ENCODE assay signal across 8 cellular contexts in genomic region chr3:62318365-62318751, GRCh38. TPM values are rescaled to one million over a fixed set of nuclear protein-coding genes. Genes with fewer than 3 reads are reported as not detected.
DNase-seq lines count a peak whose midpoint lies in the region; TF ChIP-seq lines count a peak whose summit lies in the region.

No MANE protein-coding gene starts in this region.

- H3K4me3 ChIP-seq in GM23248 = peak overlapping the region; percentile 81
- H3K4me3 ChIP-seq in hepatocyte = peak overlapping the region; percentile 71
- H3K4me3 ChIP-seq in OCI-LY7 (ENCODE audit: low read depth, low read length, poor library complexity, severe bottlenecking) = no peak overlapping the region

- 29 to 33% methylated on average over 12 of the region's 12 CpGs for WGBS in GM23248 (ENCODE audit: low coverage in 1 of 2, low lambda C conversion rate in 2 of 2, missing lambda C conversion rate in 2 of 2), 2 experiments
- 45% methylated on average over 12 of the region's 12 CpGs for WGBS in hepatocyte (ENCODE audit: low lambda C conversion rate, missing lambda C conversion rate)

- in situ Hi-C loops in GM23248 (cut with MboI) = no loop called here

- H3K36me3 ChIP-seq in GM23248 (ENCODE audit: low read depth) (no peaks in the 10 kb centered on the region), hepatocyte (replicated peaks; ENCODE audit: insufficient read depth, low read depth) (no peaks in the 10 kb centered on the region), OCI-LY7 (ENCODE audit: insufficient read depth, low read length) (no peaks in the 10 kb centered on the region)

- H3K9me2 ChIP-seq in GM23248 (ENCODE audit: insufficient read depth) (peaks cover 6% of the 10 kb centered on the region; the same call in 1 of the 2 replicates), hepatocyte (replicated peaks; ENCODE audit: insufficient read depth) (no peaks in the 10 kb centered on the region), OCI-LY7 (ENCODE audit: insufficient read depth, low read length) (no peaks in the 10 kb centered on the region)

- H3K27me3 ChIP-seq in GM23248 (replicated peaks; ENCODE audit: insufficient read depth) (no peaks in the 10 kb centered on the region), hepatocyte (no peaks in the 10 kb centered on the region)

- H3K79me2 ChIP-seq in GM23248 (ENCODE audit: insufficient read depth) (no peaks in the 10 kb centered on the region), hepatocyte (no peaks in the 10 kb centered on the region), OCI-LY7 (ENCODE audit: insufficient read depth, low read depth, low read length) (no peaks in the 10 kb centered on the region)

- CTCF ChIA-PET in OCI-LY7 (lab: Charles Lee; ENCODE audit: unreplicated experiment) = no interaction called here

- TF ChIP-seq CTCF in VCaP (conservative IDR thresholded peaks at IDR 0.05) (no peak), hepatocyte (IDR thresholded peaks at IDR 0.05; ENCODE audit: poor library complexity) (no peak), OCI-LY7 (conservative IDR thresholded peaks at IDR 0.05; ENCODE audit: low read length) (no peak)

- no peaks in the 10 kb centered on the region for H3F3A ChIP-seq in GM23248 (ENCODE audit: insufficient read depth)

- H2AFZ ChIP-seq in GM23248 (peak overlapping the region; percentile 96), hepatocyte (peak overlapping the region; percentile 98), OCI-LY7 (ENCODE audit: low read length) (no peak overlapping the region)

- peak overlapping the region; percentile 68 for H3K9ac ChIP-seq in GM23248

- H3K4me2 ChIP-seq in GM23248 (ENCODE audit: unreplicated experiment) = peak overlapping the region; percentile 70
- H3K4me2 ChIP-seq in hepatocyte = peak overlapping the region; percentile 94
- no peak overlapping the region for H3K4me2 ChIP-seq in OCI-LY7 (ENCODE audit: low read length)

- H4K20me1 ChIP-seq in GM23248 (ENCODE audit: insufficient read depth) = no peaks in the 10 kb centered on the region
- H4K20me1 ChIP-seq in hepatocyte (ENCODE audit: insufficient read depth, poor library complexity, severe bottlenecking) = no peaks in the 10 kb centered on the region
- H4K20me1 ChIP-seq in OCI-LY7 (ENCODE audit: insufficient read depth, low read length) = no peaks in the 10 kb centered on the region

- DNase-seq in GM23248 (no peak), hepatocyte (ENCODE audit: low spot score) (no peak), OCI-LY7 (ENCODE audit: low spot score) (no peak), NCI-H128 (lab: John Stamatoyannopoulos, UW; ENCODE audit: unreplicated experiment) (no peak), DMS 273 treated with DMSO at 0.1 percent for 48 hours (lab: John Stamatoyannopoulos, UW) (no peak), SW480 (ENCODE audit: low spot score) (no peak)
- DNase-seq in stimulated activated CD8-positive, alpha-beta memory T cell treated with anti-CD3 and anti-CD28 coated beads, Interleukin-4, amount 100 ng/mL, for 48 hours = peak; percentile 25

- no peaks in the 10 kb centered on the region for H3K9me3 ChIP-seq in GM23248 (ENCODE audit: low read depth)
- no peaks in the 10 kb centered on the region for H3K9me3 ChIP-seq in hepatocyte (ENCODE audit: low read depth)
- H3K9me3 ChIP-seq in OCI-LY7 (ENCODE audit: low read length) = no peaks in the 10 kb centered on the region

- no TSS peak for BruUV-seq in OCI-LY7 (replicated peaks; lab: Mats Ljungman, UMichigan)

- intact Hi-C loops in OCI-LY7 (cut with micrococcal nuclease; ENCODE audit: unreplicated experiment) = no loop called here

- H3K4me1 ChIP-seq in GM23248 (ENCODE audit: insufficient read depth) (no peaks in the 10 kb centered on the region), hepatocyte (ENCODE audit: insufficient read depth) (no peaks in the 10 kb centered on the region), OCI-LY7 (ENCODE audit: insufficient read depth, low read length, poor library complexity, severe bottlenecking) (no peaks in the 10 kb centered on the region)

- H3K27ac ChIP-seq in GM23248 = peak overlapping the region; percentile 62
- peak overlapping the region; percentile 90 for H3K27ac ChIP-seq in VCaP
- H3K27ac ChIP-seq in hepatocyte = peak overlapping the region; percentile 76
- H3K27ac ChIP-seq in OCI-LY7 (ENCODE audit: low read depth, low read length, poor library complexity, severe bottlenecking) = no peak overlapping the region

- POLR2A ChIA-PET in OCI-LY7 (lab: Charles Lee) = no interaction called here

RNA-seq across cellular contexts. Expression of gene FEZF2, which starts 55.0 kb away (rescaled TPM):
- total RNA-seq in GM23248 (2014; rRNA removed; shearing (Covaris generic)) = not detected in 2 replicates
- polyA plus RNA-seq in GM23248 (2016; fragmentation: Nextera tagmentation; extraction: Ambion mirVana) = not detected in 2 replicates
- total RNA-seq in hepatocyte = not detected in 2 replicates
- not detected in 2 replicates for polyA plus RNA-seq in hepatocyte
- total RNA-seq in OCI-LY7 (2014; rRNA removed; shearing (Covaris generic)) = not detected in 2 replicates
- total RNA-seq in OCI-LY7 (2022) = not detected in 2 replicates
